31 cellular contexts compared by ENCODE assay signal in the genomic region with DNA sequence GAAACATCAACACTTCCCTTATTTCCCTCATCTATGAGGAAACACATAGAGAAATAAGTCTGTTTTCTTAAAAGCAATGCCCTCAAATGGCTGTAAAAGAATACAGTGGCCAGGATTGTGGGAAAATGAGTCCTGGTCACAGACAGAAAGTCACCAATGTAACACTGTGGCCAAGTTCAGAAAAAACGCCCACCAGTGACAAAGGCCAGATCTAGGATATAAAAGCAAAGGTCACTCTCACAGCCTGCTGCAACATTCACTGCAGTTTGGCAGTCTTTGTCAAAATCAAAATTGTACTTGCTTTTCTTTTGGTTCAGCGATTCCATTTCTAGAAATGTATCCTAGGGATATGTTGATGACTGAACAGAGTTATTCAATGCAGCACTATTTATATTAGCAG. TPM values are rescaled to one million over a fixed set of nuclear protein-coding genes. Genes with fewer than 3 reads are reported as not detected.
"Had no signal": no experiment of that assay in that cellular context is flagged by ENCODE, and none has a peak within 500 bp of the region (broad histone marks: within the 10 kb centered on the region; RNA-seq: fewer than 3 reads in every experiment).

No MANE protein-coding gene starts in this region.

- ATAC-seq: stimulated activated memory B cell treated with anti-CD40 and anti-IgM and Interleukin-4, amounts not matched to agents 10 μg/mL and 1 μg/mL and 100 μg/mL, for 72 hours; stimulated activated naive B cell treated with anti-CD40 and anti-IgM and Interleukin-4, amounts not matched to agents 10 μg/mL and 1 μg/mL and 100 μg/mL, for 72 hours; stimulated activated naive CD8-positive, alpha-beta T cell treated with anti-CD3 and anti-CD28 coated beads, Interleukin-15, amount 100 ng/mL, for 72 hours; stimulated activated naive CD8-positive, alpha-beta T cell treated with anti-CD3 and anti-CD28 coated beads, Interleukin-15, Interleukin-2, amounts not matched to agents 100 U/mL and 50 U/mL, for 24 hours; upper lobe of right lung had no signal

- H3K36me3 Mint-ChIP-seq: stimulated activated effector memory CD8-positive, alpha-beta T cell treated with anti-CD3 and anti-CD28 coated beads, Interleukin-12 subunit alpha, Interleukin-12 subunit beta, amount 100 ng/mL, for 72 hours; stimulated activated memory B cell treated with anti-CD40 and anti-IgM and Interleukin-4, amounts not matched to agents 10 μg/mL and 1 μg/mL and 100 μg/mL, for 72 hours; stimulated activated naive B cell treated with anti-CD40 and anti-IgM and Interleukin-4, amounts not matched to agents 10 μg/mL and 1 μg/mL and 100 μg/mL, for 72 hours; type B pancreatic cell had no signal

- H3K27ac ChIP-seq: stomach, suprapubic skin, testis, thoracic aorta, thyroid gland, tibial artery, tibial nerve, transverse colon, upper lobe of left lung, upper lobe of right lung, uterus, vagina had no signal

- H3K4me3 Mint-ChIP-seq: stimulated activated effector memory CD8-positive, alpha-beta T cell treated with anti-CD3 and anti-CD28 coated beads, Interleukin-12 subunit alpha, Interleukin-12 subunit beta, amount 100 ng/mL, for 72 hours; stimulated activated memory B cell treated with anti-CD40 and anti-IgM and Interleukin-4, amounts not matched to agents 10 μg/mL and 1 μg/mL and 100 μg/mL, for 72 hours; stimulated activated naive B cell treated with anti-CD40 and anti-IgM and Interleukin-4, amounts not matched to agents 10 μg/mL and 1 μg/mL and 100 μg/mL, for 72 hours; stimulated activated naive CD8-positive, alpha-beta T cell treated with anti-CD3 and anti-CD28 coated beads, Interleukin-15, amount 100 ng/mL, for 72 hours; stimulated activated naive CD8-positive, alpha-beta T cell treated with anti-CD3 and anti-CD28 coated beads, Interleukin-15, Interleukin-2, amounts not matched to agents 100 ng/mL and 50 ng/mL, for 24 hours; type B pancreatic cell had no signal

- DNase-seq: stimulated activated CD4-positive, alpha-beta T cell treated with anti-CD3 and anti-CD28 coated beads, Interleukin-2, amount 100 ng/mL, for 48 hours; stimulated activated CD4-positive, alpha-beta T cell treated with anti-CD3 and anti-CD28 coated beads, Interleukin-4, amount 100 ng/mL, for 1 hour; stimulated activated CD4-positive, alpha-beta T cell treated with anti-CD3 and anti-CD28 coated beads, Interleukin-4, amount 100 ng/mL, for 24 hours; stimulated activated CD4-positive, alpha-beta T cell treated with anti-CD3 and anti-CD28 coated beads, Interleukin-4, amount 100 ng/mL, for 4 hours; stimulated activated CD8-positive, alpha-beta memory T cell treated with anti-CD3 and anti-CD28 coated beads, Interleukin-4, amount 100 ng/mL, for 48 hours; stimulated activated naive B cell treated with anti-CD40 and anti-IgM and Interleukin-4, amounts not matched to agents 10 μg/mL and 1 μg/mL and 100 μg/mL, for 72 hours; stimulated activated naive CD4-positive, alpha-beta T cell; stimulated activated naive CD4-positive, alpha-beta T cell treated with Interleukin-2 at 50 U/mL for 16 hours; stimulated activated naive CD8-positive, alpha-beta T cell treated with anti-CD3 and anti-CD28 coated beads, Interleukin-15, amount 100 ng/mL, for 72 hours; stimulated activated naive CD8-positive, alpha-beta T cell treated with anti-CD3 and anti-CD28 coated beads, Interleukin-15, Interleukin-2, amounts not matched to agents 100 U/mL and 50 U/mL, for 24 hours; stomach; substantia nigra; testis; thyroid gland; tibial artery; transverse colon; upper lobe of left lung; upper lobe of right lung; uterus had no signal

- H3K4me1 ChIP-seq: stomach, suprapubic skin, testis, thyroid gland, tibial artery, tibial nerve, transverse colon, upper lobe of left lung, upper lobe of right lung, uterus, vagina had no signal

- H3K9me3 Mint-ChIP-seq: stimulated activated effector memory CD8-positive, alpha-beta T cell treated with anti-CD3 and anti-CD28 coated beads, Interleukin-12 subunit alpha, Interleukin-12 subunit beta, amount 100 ng/mL, for 72 hours; stimulated activated memory B cell treated with anti-CD40 and anti-IgM and Interleukin-4, amounts not matched to agents 10 μg/mL and 1 μg/mL and 100 μg/mL, for 72 hours; stimulated activated naive B cell treated with anti-CD40 and anti-IgM and Interleukin-4, amounts not matched to agents 10 μg/mL and 1 μg/mL and 100 μg/mL, for 72 hours; stimulated activated naive CD8-positive, alpha-beta T cell treated with anti-CD3 and anti-CD28 coated beads, Interleukin-15, amount 100 ng/mL, for 72 hours; stimulated activated naive CD8-positive, alpha-beta T cell treated with anti-CD3 and anti-CD28 coated beads, Interleukin-15, Interleukin-2, amounts not matched to agents 100 ng/mL and 50 ng/mL, for 24 hours; type B pancreatic cell had no signal

- H3K27ac Mint-ChIP-seq: stimulated activated effector memory CD8-positive, alpha-beta T cell treated with anti-CD3 and anti-CD28 coated beads, Interleukin-12 subunit alpha, Interleukin-12 subunit beta, amount 100 ng/mL, for 72 hours; stimulated activated memory B cell treated with anti-CD40 and anti-IgM and Interleukin-4, amounts not matched to agents 10 μg/mL and 1 μg/mL and 100 μg/mL, for 72 hours; stimulated activated naive B cell treated with anti-CD40 and anti-IgM and Interleukin-4, amounts not matched to agents 10 μg/mL and 1 μg/mL and 100 μg/mL, for 72 hours; stimulated activated naive CD8-positive, alpha-beta T cell treated with anti-CD3 and anti-CD28 coated beads, Interleukin-15, amount 100 ng/mL, for 72 hours; stimulated activated naive CD8-positive, alpha-beta T cell treated with anti-CD3 and anti-CD28 coated beads, Interleukin-15, Interleukin-2, amounts not matched to agents 100 ng/mL and 50 ng/mL, for 24 hours; type B pancreatic cell had no signal

- FAIRE-seq: urothelium cell line had no signal

- H3K27me3 Mint-ChIP-seq: stimulated activated memory B cell treated with anti-CD40 and anti-IgM and Interleukin-4, amounts not matched to agents 10 μg/mL and 1 μg/mL and 100 μg/mL, for 72 hours; type B pancreatic cell had no signal

- H3K4me3 ChIP-seq: stomach, suprapubic skin, testis, thoracic aorta, thyroid gland, tibial artery, tibial nerve, transverse colon, upper lobe of left lung, upper lobe of right lung, uterus, vagina had no signal

- H3K27me3 ChIP-seq: stomach, suprapubic skin, testis, thyroid gland, tibial artery, tibial nerve, transverse colon, upper lobe of left lung, upper lobe of right lung, uterus, vagina had no signal

- H3K4me1 Mint-ChIP-seq: stimulated activated effector memory CD8-positive, alpha-beta T cell treated with anti-CD3 and anti-CD28 coated beads, Interleukin-12 subunit alpha, Interleukin-12 subunit beta, amount 100 ng/mL, for 72 hours; stimulated activated memory B cell treated with anti-CD40 and anti-IgM and Interleukin-4, amounts not matched to agents 10 μg/mL and 1 μg/mL and 100 μg/mL, for 72 hours; stimulated activated naive B cell treated with anti-CD40 and anti-IgM and Interleukin-4, amounts not matched to agents 10 μg/mL and 1 μg/mL and 100 μg/mL, for 72 hours; stimulated activated naive CD8-positive, alpha-beta T cell treated with anti-CD3 and anti-CD28 coated beads, Interleukin-15, amount 100 ng/mL, for 72 hours had no signal

- H3K36me3 ChIP-seq: stomach, suprapubic skin, thoracic aorta, thyroid gland, tibial artery, tibial nerve, transverse colon, upper lobe of left lung, upper lobe of right lung, uterus, vagina had no signal

- H3K9me3 ChIP-seq: stomach, suprapubic skin, testis, thoracic aorta, thyroid gland, tibial artery, tibial nerve, transverse colon, upper lobe of left lung, upper lobe of right lung, uterus, vagina had no signal

RNA-seq across cellular contexts. Expression of gene TSSK1B, which starts 30.5 kb away (rescaled TPM):
- total RNA-seq: subcutaneous adipose tissue, temporal lobe, thoracic aorta, upper lobe of right lung had no signal
- polyA plus RNA-seq: stomach, urinary bladder had no signal
